ENCODE assay signal across 15 cellular contexts in genomic region chr5:111337133-111337532, GRCh38.
DNase-seq lines count a peak whose midpoint lies in the region; ATAC-seq lines count a peak whose summit lies in the region.
"Had no signal": no experiment of that assay in that cellular context is flagged by ENCODE, and none has a peak within 500 bp of the region (broad histone marks: within the 10 kb centered on the region; RNA-seq: fewer than 3 reads in every experiment).

No MANE protein-coding gene starts in this region.

- peak overlapping the region; percentile 58 to 75 for H3K4me3 Mint-ChIP-seq in activated T-cell treated with anti-CD3 and anti-CD28 coated beads, Interleukin-2, amount 50 U/mL, for 72 hours
- peak overlapping the region; percentile 6 for H3K4me3 Mint-ChIP-seq in T-helper 2 cell treated with Interferon-gamma antibody and Interleukin-4, amounts not matched to agents 5 μg/mL and 100 μg/mL, for 36 hours
- H3K4me3 Mint-ChIP-seq in stimulated activated effector memory CD8-positive, alpha-beta T cell treated with anti-CD3 and anti-CD28 coated beads, Interleukin-12 subunit alpha, Interleukin-12 subunit beta, amount 100 ng/mL, for 72 hours, result peak overlapping the region; percentile 12
- H3K4me3 Mint-ChIP-seq: central memory CD8-positive, alpha-beta T cell; neural progenitor cell had no signal

- peaks cover 76% of the 10 kb centered on the region for H3K4me1 Mint-ChIP-seq in activated T-cell treated with anti-CD3 and anti-CD28 coated beads, Interleukin-2, amount 50 U/mL, for 72 hours (ENCODE audit: low read depth)
- peaks cover 27% of the 10 kb centered on the region for H3K4me1 Mint-ChIP-seq in T-helper 2 cell treated with Interferon-gamma antibody and Interleukin-4, amounts not matched to agents 5 μg/mL and 100 μg/mL, for 36 hours (ENCODE audit: low read depth)
- peaks cover 34% of the 10 kb centered on the region for H3K4me1 Mint-ChIP-seq in stimulated activated effector memory CD8-positive, alpha-beta T cell treated with anti-CD3 and anti-CD28 coated beads, Interleukin-12 subunit alpha, Interleukin-12 subunit beta, amount 100 ng/mL, for 72 hours

- peaks cover 0 to 2% of the 10 kb centered on the region in 2 donors for H3K9me3 Mint-ChIP-seq in activated T-cell treated with anti-CD3 and anti-CD28 coated beads, Interleukin-2, amount 50 U/mL, for 72 hours
- H3K9me3 Mint-ChIP-seq in T-helper 2 cell treated with Interferon-gamma antibody and Interleukin-4, amounts not matched to agents 5 μg/mL and 100 μg/mL, for 36 hours, result no peaks in the 10 kb centered on the region
- H3K9me3 Mint-ChIP-seq in stimulated activated effector memory CD8-positive, alpha-beta T cell treated with anti-CD3 and anti-CD28 coated beads, Interleukin-12 subunit alpha, Interleukin-12 subunit beta, amount 100 ng/mL, for 72 hours, result no peaks in the 10 kb centered on the region
- H3K9me3 Mint-ChIP-seq: central memory CD8-positive, alpha-beta T cell; neural progenitor cell had no signal

- DNase-seq in activated T-cell treated with anti-CD3 and anti-CD28 coated beads, Interleukin-2, amount 50 U/mL, for 72 hours, result no peak
- DNase-seq in activated T-cell treated with anti-CD3 and anti-CD28 coated beads, Interleukin-2, amount 50 U/mL, for 48 hours, result no peak
- DNase-seq in T-helper 2 cell treated with Interferon-gamma antibody and Interleukin-4, amounts not matched to agents 5 μg/mL and 100 μg/mL, for 36 hours (ENCODE audit: low spot score), result no peak
- no peak for DNase-seq in stimulated activated effector memory CD8-positive, alpha-beta T cell treated with anti-CD3 and anti-CD28 coated beads, Interleukin-12 subunit alpha, Interleukin-12 subunit beta, amount 100 ng/mL, for 72 hours (ENCODE audit: low spot score in 2 of 2)
- DNase-seq in SW480 (ENCODE audit: low spot score), result no peak
- no peak for DNase-seq in stimulated activated CD4-positive, alpha-beta T cell treated with anti-CD3 and anti-CD28 coated beads, Interleukin-15, amount 100 ng/mL, for 24 hours
- DNase-seq: effector CD8-positive, alpha-beta T cell; NCI-H2081; retina; Right ventricle myocardium superior; T1000 had no signal

- H3K27ac Mint-ChIP-seq in activated T-cell treated with anti-CD3 and anti-CD28 coated beads, Interleukin-2, amount 50 U/mL, for 72 hours, result peak overlapping the region; percentile 95
- peak overlapping the region; percentile 55 for H3K27ac Mint-ChIP-seq in T-helper 2 cell treated with Interferon-gamma antibody and Interleukin-4, amounts not matched to agents 5 μg/mL and 100 μg/mL, for 36 hours
- H3K27ac Mint-ChIP-seq in stimulated activated effector memory CD8-positive, alpha-beta T cell treated with anti-CD3 and anti-CD28 coated beads, Interleukin-12 subunit alpha, Interleukin-12 subunit beta, amount 100 ng/mL, for 72 hours, result peak overlapping the region; percentile 77
- H3K27ac Mint-ChIP-seq: neural progenitor cell had no signal

- no peaks in the 10 kb centered on the region for H3K36me3 Mint-ChIP-seq in activated T-cell treated with anti-CD3 and anti-CD28 coated beads, Interleukin-2, amount 50 U/mL, for 72 hours (ENCODE audit: insufficient read depth in 2 of 2)
- peaks cover 3% of the 10 kb centered on the region for H3K36me3 Mint-ChIP-seq in T-helper 2 cell treated with Interferon-gamma antibody and Interleukin-4, amounts not matched to agents 5 μg/mL and 100 μg/mL, for 36 hours (ENCODE audit: low read depth)
- H3K36me3 Mint-ChIP-seq in stimulated activated effector memory CD8-positive, alpha-beta T cell treated with anti-CD3 and anti-CD28 coated beads, Interleukin-12 subunit alpha, Interleukin-12 subunit beta, amount 100 ng/mL, for 72 hours, result no peaks in the 10 kb centered on the region
- H3K36me3 Mint-ChIP-seq: neural progenitor cell had no signal

- ATAC-seq in activated T-cell treated with anti-CD3 and anti-CD28 coated beads, Interleukin-2, amount 50 U/mL, for 72 hours (replicated peaks in 1 of 2), result peak; percentile 90 to 92
- ATAC-seq in GM21381 (IDR thresholded peaks at IDR 0.05; ENCODE audit: unreplicated experiment) (peak; percentile 33), GM18909 (IDR thresholded peaks at IDR 0.05; ENCODE audit: poor library complexity, unreplicated experiment) (no peak)
- peak; percentile 95 for ATAC-seq in stimulated activated effector memory CD8-positive, alpha-beta T cell treated with anti-CD3 and anti-CD28 coated beads, Interleukin-12 subunit alpha, Interleukin-12 subunit beta, amount 100 ng/mL, for 72 hours

- H3K27me3 Mint-ChIP-seq in activated T-cell treated with anti-CD3 and anti-CD28 coated beads, Interleukin-2, amount 50 U/mL, for 72 hours (ENCODE audit: low read depth), result no peaks in the 10 kb centered on the region
- no peaks in the 10 kb centered on the region for H3K27me3 Mint-ChIP-seq in T-helper 2 cell treated with Interferon-gamma antibody and Interleukin-4, amounts not matched to agents 5 μg/mL and 100 μg/mL, for 36 hours (ENCODE audit: low read depth)
- H3K27me3 Mint-ChIP-seq: central memory CD8-positive, alpha-beta T cell had no signal

Comparison
In these comparisons a context has a peak if more than half of its experiments do, and no peak if none do; other contexts are left out.
1. H3K4me3 Mint-ChIP-seq: peak in every context shown above with its lines; median percentile 66 in activated T-cell treated with anti-CD3 and anti-CD28 coated beads, Interleukin-2, amount 50 U/mL, for 72 hours; 12 in stimulated activated effector memory CD8-positive, alpha-beta T cell treated with anti-CD3 and anti-CD28 coated beads, Interleukin-12 subunit alpha, Interleukin-12 subunit beta, amount 100 ng/mL, for 72 hours; 6 in T-helper 2 cell treated with Interferon-gamma antibody and Interleukin-4, amounts not matched to agents 5 μg/mL and 100 μg/mL, for 36 hours.